ENCODE assay signal across 14 cellular contexts in the genomic region with DNA sequence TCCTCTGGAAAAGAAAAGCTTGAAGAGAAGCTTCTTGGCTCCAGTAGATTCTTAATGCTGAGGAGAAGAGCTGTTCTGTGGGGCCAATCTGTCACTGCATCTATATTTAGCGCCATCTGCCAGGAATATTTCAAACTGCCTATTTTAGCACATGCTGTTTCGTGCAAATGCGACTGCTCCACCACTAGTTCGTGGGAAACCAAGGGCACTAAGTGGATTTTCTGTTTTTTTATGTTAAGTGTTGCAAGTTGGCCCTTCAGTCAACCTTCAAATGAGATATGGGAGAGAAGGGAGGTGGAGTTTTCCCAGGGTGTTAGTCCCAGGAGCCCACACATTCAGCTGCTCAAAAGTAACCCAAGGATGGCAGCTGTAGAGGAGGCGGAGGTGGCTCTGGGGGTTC.
A peak's percentile ranks its signal among the peaks of the same experiment; 100 is the strongest.
DNase-seq lines count a peak whose midpoint lies in the region; ATAC-seq and TF ChIP-seq lines count a peak whose summit lies in the region.
"Had no signal": no experiment of that assay in that cellular context is flagged by ENCODE, and none has a peak within 500 bp of the region (broad histone marks: within the 10 kb centered on the region; RNA-seq: fewer than 3 reads in every experiment).

No MANE protein-coding gene starts in this region.

- H3K36me3 ChIP-seq in gastrocnemius medialis: no peaks in the 10 kb centered on the region
- H3K36me3 ChIP-seq: SJSA1, vagina had no signal

- TF ChIP-seq POLR2A in gastrocnemius medialis (IDR thresholded peaks at IDR 0.05) (no peak), erythroblast (IDR thresholded peaks at IDR 0.05; ENCODE audit: low read length) (no peak)

- in situ Hi-C loops in gastrocnemius medialis (cut with MboI; ENCODE audit: low sequenced_read_pairs in 4 of 4): no loop called here

- peaks cover 0 to 10% of the 10 kb centered on the region in 2 donors for H3K4me1 ChIP-seq in gastrocnemius medialis
- H3K4me1 ChIP-seq: parathyroid adenoma, SJSA1, vagina had no signal

- no peak overlapping the region for H3K27ac ChIP-seq in gastrocnemius medialis
- H3K27ac ChIP-seq: parathyroid adenoma, SJSA1, vagina had no signal

- no peaks in the 10 kb centered on the region for H3K9me3 ChIP-seq in gastrocnemius medialis
- H3K9me3 ChIP-seq: SJSA1, vagina had no signal

- H3K27me3 ChIP-seq in gastrocnemius medialis: no peaks in the 10 kb centered on the region
- H3K27me3 ChIP-seq: SJSA1, vagina had no signal

- ATAC-seq in gastrocnemius medialis: peak; percentile 55 to 85
- ATAC-seq in GM18520 (IDR thresholded peaks at IDR 0.05; ENCODE audit: unreplicated experiment): no peak
- ATAC-seq: effector memory CD8-positive, alpha-beta T cell had no signal

- TF ChIP-seq CTCF in fibroblast of mammary gland (conservative IDR thresholded peaks at IDR 0.05; ENCODE audit: control insufficient read depth, insufficient read depth, low read depth, low read length) (no peak), gastrocnemius medialis (IDR thresholded peaks at IDR 0.05 in 4 of 5, conservative IDR thresholded peaks at IDR 0.05 in 1 of 5) (peak in 2 of 5 experiments; percentile 14 to 15)

- DNase-seq in GM04503 (ENCODE audit: low read depth) (peak; percentile 64), NCI-H524 treated with DMSO at 0.1 percent for 48 hours (lab: John Stamatoyannopoulos, UW) (peak; percentile 77), fibroblast of mammary gland (ENCODE audit: low read depth) (peak; percentile 7), gastrocnemius medialis (no peak), NCI-H146 treated with DMSO at 0.1 percent for 48 hours (lab: John Stamatoyannopoulos, UW; ENCODE audit: unreplicated experiment) (no peak), erythroblast (lab: John Stamatoyannopoulos, UW) (no peak)
- DNase-seq: activated CD4-positive, alpha-beta T cell treated with anti-CD3 and anti-CD28 coated beads, Interleukin-2, amount 50 U/mL, for 48 hours; effector memory CD8-positive, alpha-beta T cell; GF-D8; NCI-H2029 treated with DMSO at 0.1 percent for 48 hours had no signal

- H3K4me3 ChIP-seq in fibroblast of mammary gland (ENCODE audit: control insufficient read depth, low read depth, low read length) (no peak overlapping the region), gastrocnemius medialis (no peak overlapping the region)
- H3K4me3 ChIP-seq: SJSA1, vagina had no signal

- intact Hi-C loops in gastrocnemius medialis (cut with DNase I; ENCODE audit: low total_unique reads): no loop called here

Comparison
In these comparisons a context has a peak if more than half of its experiments do, and no peak if none do; other contexts are left out.
1. DNase-seq: peak in GM04503 (single experiment), NCI-H524 treated with DMSO at 0.1 percent for 48 hours (single experiment) and fibroblast of mammary gland (single experiment); none in gastrocnemius medialis (0 of 2), NCI-H146 treated with DMSO at 0.1 percent for 48 hours (single experiment) and erythroblast (0 of 2).